Comparison of ENCODE assay signal across 14 cellular contexts in the genomic region with DNA sequence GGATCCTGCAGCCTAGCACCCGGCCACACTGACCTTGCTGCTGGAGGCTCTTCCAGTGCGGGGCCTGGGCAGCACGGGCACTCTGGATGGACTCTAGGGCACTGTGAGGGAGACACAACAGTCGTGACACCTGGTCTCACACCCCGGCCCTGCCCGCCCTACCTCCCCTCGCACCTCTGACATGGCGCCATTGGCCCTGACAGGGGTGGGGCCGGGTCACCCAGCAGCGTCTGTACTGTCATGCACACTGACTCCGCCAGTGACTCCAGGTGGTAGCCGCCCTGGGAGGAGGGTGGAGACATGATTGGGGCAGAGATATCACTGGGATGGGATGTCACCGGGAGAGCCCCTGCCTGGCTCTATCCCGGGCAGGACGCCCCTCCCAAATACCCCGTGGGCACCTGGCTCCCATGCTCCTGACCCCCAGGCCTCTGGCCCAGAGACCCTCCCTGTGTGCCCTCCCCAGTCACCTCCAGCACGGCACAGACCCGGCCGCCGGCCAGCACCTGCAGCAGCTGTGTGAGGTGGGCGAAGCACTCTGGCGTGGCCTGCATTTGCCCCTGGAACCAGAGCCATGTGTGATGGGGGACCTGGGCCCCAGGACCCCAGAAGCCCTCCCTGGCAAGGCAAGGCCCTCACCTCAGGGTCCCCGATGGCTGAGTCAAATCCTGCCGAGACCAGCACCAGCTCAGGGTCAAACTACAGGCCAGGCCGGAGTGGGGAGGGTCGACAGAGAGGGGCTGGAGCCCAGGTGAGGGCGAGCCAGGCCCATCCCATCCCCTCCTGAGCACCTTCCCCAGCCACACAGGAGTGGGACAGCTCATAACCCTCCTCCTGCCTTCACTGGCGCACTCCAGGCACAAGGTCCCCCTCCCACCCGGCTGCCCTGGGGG. TPM values are rescaled to one million over a fixed set of nuclear protein-coding genes. Genes with fewer than 3 reads are reported as not detected.
DNase-seq lines count a peak whose midpoint lies in the region; ATAC-seq and TF ChIP-seq lines count a peak whose summit lies in the region.
"Had no signal": no experiment of that assay in that cellular context is flagged by ENCODE, and none has a peak within 500 bp of the region (broad histone marks: within the 10 kb centered on the region; RNA-seq: fewer than 3 reads in every experiment).

No MANE protein-coding gene starts in this region.

- H3K9ac ChIP-seq in H9 (ENCODE audit: extremely low read depth, insufficient read length, low read length) (no peak overlapping the region), mesenchymal stem cell (ENCODE audit: low read length) (peak overlapping the region; percentile 41)
- H3K9ac ChIP-seq: GM23248, neural progenitor cell had no signal

- H2BK5ac ChIP-seq in H9 (ENCODE audit: insufficient read length, low read length) (no peak overlapping the region), mesenchymal stem cell (ENCODE audit: low read depth, low read length, poor library complexity, severe bottlenecking) (no peak overlapping the region)

- DNase-seq in SHP77 (lab: John Stamatoyannopoulos, UW) (peak; percentile 45 to 58), SHP77 treated with DMSO at 0.1 percent for 48 hours (lab: John Stamatoyannopoulos, UW) (no peak), H9 (no peak), T-helper 17 cell (no peak), mesenchymal stem cell (no peak), dorsolateral prefrontal cortex (no peak)
- DNase-seq: caudate nucleus, NCI-H345 had no signal

- H2BK120ac ChIP-seq in H9 (ENCODE audit: low read depth, low read length, poor library complexity, severe bottlenecking), result no peak overlapping the region
- H2BK120ac ChIP-seq in mesenchymal stem cell (ENCODE audit: low read depth, low read length), result no peak overlapping the region

- ATAC-seq in T-helper 17 cell (no peak), GM19463 (IDR thresholded peaks at IDR 0.05; ENCODE audit: unreplicated experiment) (no peak), HG03432 (IDR thresholded peaks at IDR 0.05; ENCODE audit: unreplicated experiment) (no peak)

- H3K27ac Mint-ChIP-seq in H9, result peak overlapping the region in 2 of 3 experiments; percentile 71 to 96; a peak in 3 of 7 replicates
- H3K27ac Mint-ChIP-seq in T-helper 17 cell, result peak overlapping the region; percentile 93

- H3K4ac ChIP-seq in H9 (ENCODE audit: low read depth, low read length) (no peak overlapping the region), mesenchymal stem cell (ENCODE audit: low read depth in 1 of 2, low read length in 2 of 2) (no peak overlapping the region)

- no peak overlapping the region for H2BK12ac ChIP-seq in H9 (ENCODE audit: insufficient read length, low read depth, low read length)
- H2BK12ac ChIP-seq in mesenchymal stem cell (ENCODE audit: low read length in 2 of 2), result no peak overlapping the region

- H3K9me3 Mint-ChIP-seq in H9, result no peaks in the 10 kb centered on the region
- H3K9me3 Mint-ChIP-seq: neural progenitor cell had no signal

- no peak overlapping the region for H3T11ph ChIP-seq in H9 (ENCODE audit: low read length)

- H4K20me1 ChIP-seq in H9 (ENCODE audit: control insufficient read depth, insufficient read depth, insufficient read length), result no peaks in the 10 kb centered on the region

- H3K36me3 ChIP-seq in mesenchymal stem cell (ENCODE audit: control insufficient read depth in 1 of 2, insufficient read depth in 2 of 2, low read depth in 1 of 2, low read length in 2 of 2), result peaks cover 26 to 62% of the 10 kb centered on the region in 2 experiments
- H3K36me3 ChIP-seq: neural progenitor cell had no signal

- no CpG with 5 or more reads among the region's 29 CpGs for WGBS in H9 (ENCODE audit: extremely low coverage, insufficient read length, low lambda C conversion rate)
- WGBS in mesenchymal stem cell, result 96% methylated on average over 27 of the region's 29 CpGs

- H3K27ac ChIP-seq in H9 (ENCODE audit: insufficient read length, low read depth, low read length) (no peak overlapping the region), mesenchymal stem cell (ENCODE audit: low read length, poor library complexity, severe bottlenecking) (no peak overlapping the region), dorsolateral prefrontal cortex (peak overlapping the region in 4 of 59 donors; percentile 5 to 51 (median 26))
- H3K27ac ChIP-seq: GM23248, neural progenitor cell, testis had no signal

- H4K8ac ChIP-seq in H9 (replicated peaks; ENCODE audit: insufficient read length, low read depth, low read length) (no peak overlapping the region), mesenchymal stem cell (ENCODE audit: low read length) (no peak overlapping the region)

- no peaks in the 10 kb centered on the region for H3K27me3 ChIP-seq in H9 (ENCODE audit: insufficient read depth, low read length)
- H3K27me3 ChIP-seq in mesenchymal stem cell (ENCODE audit: control insufficient read depth in 1 of 2, insufficient read depth in 1 of 2, low read length in 2 of 2), result no peaks in the 10 kb centered on the region
- H3K27me3 ChIP-seq in dorsolateral prefrontal cortex, result no peaks in the 10 kb centered on the region
- H3K27me3 ChIP-seq: neural progenitor cell, testis had no signal

- peaks cover 6% of the 10 kb centered on the region; the same call in 1 of the 2 replicates for H3K79me2 ChIP-seq in H9 (ENCODE audit: insufficient read depth, low read length)

- no peak overlapping the region for H4K91ac ChIP-seq in H9 (ENCODE audit: insufficient read length, low read depth, low read length)
- H4K91ac ChIP-seq in mesenchymal stem cell (ENCODE audit: low read length), result no peak overlapping the region

- H3K23ac ChIP-seq in H9 (ENCODE audit: insufficient read length, low read depth, low read length) (no peak overlapping the region), mesenchymal stem cell (ENCODE audit: low read length in 2 of 2) (no peak overlapping the region)

- peaks cover 35% of the 10 kb centered on the region for H3K23me2 ChIP-seq in H9 (ENCODE audit: insufficient read length, low read depth, low read length, poor library complexity, severe bottlenecking)

- H3K56ac ChIP-seq in H9 (ENCODE audit: insufficient read length, low read depth, low read length), result no peak overlapping the region

- peaks cover 14 to 28% of the 10 kb centered on the region in 2 experiments for H3K4me1 Mint-ChIP-seq in H9
- H3K4me1 Mint-ChIP-seq in T-helper 17 cell, result peaks cover 13% of the 10 kb centered on the region

- H3K27me3 Mint-ChIP-seq in H9 (ENCODE audit: low read depth) (no peaks in the 10 kb centered on the region; the same call in 1 of the 2 replicates), T-helper 17 cell (no peaks in the 10 kb centered on the region)

- H3K4me3 ChIP-seq in mesenchymal stem cell (ENCODE audit: insufficient read depth in 1 of 2, low read depth in 1 of 2, low read length in 2 of 2) (no peak overlapping the region), dorsolateral prefrontal cortex (peak overlapping the region in 1 of 59 donors; percentile 24)
- H3K4me3 ChIP-seq: GM23248, lung, neural progenitor cell, testis had no signal

- peak overlapping the region; percentile 10; the same call in 1 of the 2 replicates for H3K14ac ChIP-seq in H9 (ENCODE audit: insufficient read depth, low read length)
- no peak overlapping the region for H3K14ac ChIP-seq in mesenchymal stem cell (ENCODE audit: low read length in 2 of 2)

- H2AFZ ChIP-seq in H9 (ENCODE audit: low read length) (no peak overlapping the region), mesenchymal stem cell (ENCODE audit: low read depth, low read length) (no peak overlapping the region)
- H2AFZ ChIP-seq: GM23248, neural progenitor cell had no signal

- H3K79me1 ChIP-seq in H9 (ENCODE audit: insufficient read depth, low read depth, low read length, poor library complexity, severe bottlenecking) (no peaks in the 10 kb centered on the region), mesenchymal stem cell (replicated peaks; ENCODE audit: low read length, poor library complexity, severe bottlenecking) (peaks cover 38% of the 10 kb centered on the region)

- H2AK5ac ChIP-seq in H9 (ENCODE audit: insufficient read length, low read length) (no peak overlapping the region), mesenchymal stem cell (ENCODE audit: low read length, severe bottlenecking) (no peak overlapping the region)

- H3K18ac ChIP-seq in H9 (ENCODE audit: insufficient read length, low read depth, low read length) (peak overlapping the region; percentile 7), mesenchymal stem cell (ENCODE audit: low read depth in 1 of 2, low read length in 2 of 2) (no peak overlapping the region)

- H3K4me2 ChIP-seq in H9 (ENCODE audit: insufficient read depth, insufficient read length, low read length), result no peak overlapping the region
- H3K4me2 ChIP-seq in mesenchymal stem cell (ENCODE audit: low read length, poor library complexity, severe bottlenecking), result no peak overlapping the region
- H3K4me2 ChIP-seq: neural progenitor cell had no signal

- H3K9me3 ChIP-seq in H9 (ENCODE audit: control insufficient read depth, low read depth, low read length) (no peaks in the 10 kb centered on the region), T-helper 17 cell (ENCODE audit: control insufficient read depth, low read length, poor library complexity, severe bottlenecking) (no peaks in the 10 kb centered on the region), mesenchymal stem cell (ENCODE audit: control insufficient read depth, low read length) (no peaks in the 10 kb centered on the region)
- H3K9me3 ChIP-seq: testis had no signal

- peaks cover 0 to 16% (median 5%) of the 10 kb centered on the region in 3 experiments; a peak in 3 of 7 replicates for H3K36me3 Mint-ChIP-seq in H9 (ENCODE audit: insufficient read depth in 1 of 3, low read depth in 3 of 3)
- peaks cover 2% of the 10 kb centered on the region for H3K36me3 Mint-ChIP-seq in T-helper 17 cell (ENCODE audit: low read depth)

- H2BK15ac ChIP-seq in H9 (ENCODE audit: low read depth, low read length) (no peak overlapping the region), mesenchymal stem cell (ENCODE audit: low read depth, poor library complexity, severe bottlenecking) (no peak overlapping the region)

- H2BK20ac ChIP-seq in H9 (ENCODE audit: low read depth, low read length, poor library complexity, severe bottlenecking), result no peak overlapping the region

- H3K4me1 ChIP-seq in H9 (ENCODE audit: insufficient read depth, low read length) (no peaks in the 10 kb centered on the region), mesenchymal stem cell (ENCODE audit: control insufficient read depth, insufficient read depth, low read depth, low read length) (peaks cover 50% of the 10 kb centered on the region)

- TF ChIP-seq CTCF in H9 (conservative IDR thresholded peaks at IDR 0.05) (no peak), dorsolateral prefrontal cortex (IDR thresholded peaks at IDR 0.05 in 54 of 56, conservative IDR thresholded peaks at IDR 0.05 in 2 of 56; ENCODE audit: low read depth in 1 of 56, partially characterized antibody in 56 of 56) (no peak)

- no peak overlapping the region for H4K5ac ChIP-seq in H9 (ENCODE audit: insufficient read length, low read depth, low read length)

- intact Hi-C loops in dorsolateral prefrontal cortex (cut with DNase I), result loop anchor here in 1 of 2 donors (10.0 kb wide), 1 partner anchor 276 kb away; the partner anchor contains the start of gene SCO2

- H3K4me3 Mint-ChIP-seq in H9 (no peak overlapping the region), T-helper 17 cell (peak overlapping the region; percentile 82)

RNA-seq across cellular contexts. Expression of gene HDAC10, which starts 2.6 kb away (rescaled TPM):
- total RNA-seq in H9 (2021) (41.1 and 45.0 TPM in 2 replicates), T-helper 17 cell (100 to 1,000 TPM in 1 of 2 donors, 10 to 100 TPM in 1; 95.5 to 105 TPM), dorsolateral prefrontal cortex (10 to 100 TPM; 20.2 to 75.9 (median 39.0) TPM)
- polyA plus RNA-seq in mesenchymal stem cell (2013, experiment 1 of 2), result 21.1 TPM
- 19.2 TPM for polyA plus RNA-seq in mesenchymal stem cell (2013, experiment 2 of 2)

RNA-seq across cellular contexts. Expression of gene TUBGCP6, which starts 3.6 kb away (rescaled TPM):
- 28.4 and 29.0 TPM in 2 replicates for total RNA-seq in H9 (2021)
- 100 to 1,000 TPM; 110 to 122 TPM for total RNA-seq in T-helper 17 cell
- 10.1 TPM for polyA plus RNA-seq in mesenchymal stem cell (2013, experiment 1 of 2)
- 9.1 TPM for polyA plus RNA-seq in mesenchymal stem cell (2013, experiment 2 of 2)
- total RNA-seq in dorsolateral prefrontal cortex, result 10 to 100 TPM; 40.5 to 94.4 (median 60.7) TPM

RNA-seq across cellular contexts. Expression of gene MAPK12, which starts 13.0 kb away (rescaled TPM):
- total RNA-seq in H9 (2021) (31.3 and 32.3 TPM in 2 replicates), T-helper 17 cell (1 to 10 TPM; 1.7 to 1.9 TPM), dorsolateral prefrontal cortex (10 to 100 TPM; 21.8 to 70.3 (median 34.7) TPM)
- 34.8 TPM for polyA plus RNA-seq in mesenchymal stem cell (2013, experiment 1 of 2)
- 35.2 TPM for polyA plus RNA-seq in mesenchymal stem cell (2013, experiment 2 of 2)

RNA-seq across cellular contexts. Expression of gene MAPK11, which starts 21.7 kb away (rescaled TPM):
- total RNA-seq in H9 (2021) (1.5 and 2.1 TPM in 2 replicates), T-helper 17 cell (10 to 100 TPM; 13.2 to 14.4 TPM), dorsolateral prefrontal cortex (10 to 100 TPM; 25.8 to 78.7 (median 55.8) TPM)
- 5.5 TPM for polyA plus RNA-seq in mesenchymal stem cell (2013, experiment 1 of 2)
- 5.0 TPM for polyA plus RNA-seq in mesenchymal stem cell (2013, experiment 2 of 2)

RNA-seq across cellular contexts. Expression of gene SELENOO, which starts 47.6 kb away (rescaled TPM):
- total RNA-seq in H9 (2021) (19.0 and 20.4 TPM in 2 replicates), T-helper 17 cell (10 to 100 TPM; 27.4 to 29.5 TPM), dorsolateral prefrontal cortex (10 to 100 TPM; 21.8 to 41.6 (median 30.1) TPM)
- 13.6 TPM for polyA plus RNA-seq in mesenchymal stem cell (2013, experiment 1 of 2)
- 12.6 TPM for polyA plus RNA-seq in mesenchymal stem cell (2013, experiment 2 of 2)

Comparison
In these comparisons a context has a peak if more than half of its experiments do, and no peak if none do; other contexts are left out.
1. DNase-seq: peak in SHP77 (2 of 2); none in SHP77 treated with DMSO at 0.1 percent for 48 hours (single experiment), H9 (single experiment), T-helper 17 cell (0 of 3), mesenchymal stem cell (single experiment) and dorsolateral prefrontal cortex (0 of 10).
2. RNA of gene MAPK12, which starts 13.0 kb away (total RNA-seq): 21.8 to 70.3 TPM in dorsolateral prefrontal cortex and 31.3 to 32.3 TPM in H9; 1.7 to 1.9 TPM in T-helper 17 cell; every median in the first group is over 4 times any median in the second.